Comparison of ENCODE assay signal across 21 cellular contexts in the genomic region with DNA sequence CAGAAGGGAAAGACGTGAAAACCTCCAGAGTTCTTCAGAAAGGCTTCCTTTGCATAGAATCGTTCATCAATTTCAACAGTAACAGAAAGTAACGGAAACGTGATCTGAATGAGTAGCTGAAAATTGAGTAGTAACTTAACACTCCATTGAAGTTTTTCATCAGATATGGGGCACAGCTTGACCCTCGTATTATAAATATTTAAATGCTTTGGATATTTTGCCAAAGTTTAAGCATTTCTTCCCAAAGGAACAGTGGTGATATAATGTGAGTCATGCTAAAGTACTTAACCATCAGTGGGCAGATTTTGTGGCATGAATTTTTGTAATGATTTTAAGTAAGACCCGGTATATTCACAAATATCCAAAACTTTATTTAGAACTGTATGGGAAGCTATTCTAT.
"Had no signal": no experiment of that assay in that cellular context is flagged by ENCODE, and none has a peak within 500 bp of the region (broad histone marks: within the 10 kb centered on the region; RNA-seq: fewer than 3 reads in every experiment).

No MANE protein-coding gene starts in this region.

- H3K27ac ChIP-seq: coronary artery, gastrocnemius medialis, heart right ventricle, ovary, thoracic aorta, transverse colon had no signal

- DNase-seq: central memory CD4-positive, alpha-beta T cell; effector CD4-positive, alpha-beta T cell; gastrocnemius medialis; heart right ventricle; hypothalamus; kidney glomerular epithelial cell; mucosa of descending colon; natural killer cell; nucleus accumbens; ovary; right cardiac atrium; stimulated activated CD4-positive, alpha-beta T cell treated with anti-CD3 and anti-CD28 coated beads, Interleukin-2, amount 100 ng/mL, for 24 hours; stimulated activated CD4-positive, alpha-beta T cell treated with anti-CD3 and anti-CD28 coated beads, Interleukin-4, amount 100 ng/mL, for 4 hours; stimulated activated naive B cell treated with anti-CD40 and anti-IgM and Interleukin-4, amounts not matched to agents 10 μg/mL and 1 μg/mL and 100 μg/mL, for 72 hours; stimulated activated naive CD8-positive, alpha-beta T cell treated with anti-CD3 and anti-CD28 coated beads, Interleukin-15, amount 100 ng/mL, for 72 hours; transverse colon had no signal

- H3K4me1 ChIP-seq: gastrocnemius medialis, heart right ventricle, transverse colon had no signal

- FAIRE-seq: endometrium, islet of Langerhans had no signal

- H3K36me3 ChIP-seq: gastrocnemius medialis, heart right ventricle, ovary, thoracic aorta, transverse colon had no signal

- H3K27me3 ChIP-seq: gastrocnemius medialis, heart right ventricle, ovary, transverse colon had no signal

- ATAC-seq: esophagus mucosa; gastrocnemius medialis; heart right ventricle; mucosa of descending colon; natural killer cell; right cardiac atrium; stimulated activated naive B cell treated with anti-CD40 and anti-IgM and Interleukin-4, amounts not matched to agents 10 μg/mL and 1 μg/mL and 100 μg/mL, for 72 hours; stimulated activated naive CD8-positive, alpha-beta T cell treated with anti-CD3 and anti-CD28 coated beads, Interleukin-15, amount 100 ng/mL, for 72 hours had no signal

- H3K9me3 ChIP-seq: gastrocnemius medialis, mucosa of descending colon, ovary, thoracic aorta, transverse colon had no signal

- H3K4me3 ChIP-seq: coronary artery, gastrocnemius medialis, heart right ventricle, mucosa of descending colon, ovary, thoracic aorta, transverse colon had no signal
